Comparison of ENCODE assay signal across 19 cellular contexts in the genomic region with DNA sequence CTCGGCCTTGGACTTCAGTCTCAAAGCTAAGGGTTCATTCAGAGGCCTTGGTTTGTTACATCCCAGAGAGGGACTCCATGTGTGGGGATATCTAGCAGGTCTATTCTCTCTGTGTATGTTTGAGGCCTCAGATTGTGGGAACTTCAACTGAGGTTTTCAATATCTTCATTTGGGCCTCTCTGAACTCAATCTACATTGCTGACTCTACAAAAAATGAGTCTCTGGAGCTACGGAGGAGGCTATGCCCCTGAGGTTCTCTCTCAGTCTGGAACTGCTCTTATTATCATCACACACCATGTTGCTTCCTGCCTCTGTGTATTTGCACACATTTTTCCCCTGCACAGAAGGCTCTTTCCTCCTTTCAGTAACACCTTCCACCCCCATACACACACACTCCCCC. TPM values are rescaled to one million over a fixed set of nuclear protein-coding genes. Genes with fewer than 3 reads are reported as not detected.
DNase-seq lines count a peak whose midpoint lies in the region; ATAC-seq and TF ChIP-seq lines count a peak whose summit lies in the region.
"Had no signal": no experiment of that assay in that cellular context is flagged by ENCODE, and none has a peak within 500 bp of the region (broad histone marks: within the 10 kb centered on the region; RNA-seq: fewer than 3 reads in every experiment).

No MANE protein-coding gene starts in this region.

- no peaks in the 10 kb centered on the region for H3K4me1 ChIP-seq in cardiac muscle cell (ENCODE audit: low read depth)
- peaks cover 5% of the 10 kb centered on the region for H3K4me1 ChIP-seq in left ventricle myocardium inferior
- peaks cover 66% of the 10 kb centered on the region for H3K4me1 ChIP-seq in KMS-11 (ENCODE audit: low read depth, poor library complexity, severe bottlenecking)

- H2AFZ ChIP-seq in KMS-11 (ENCODE audit: low read depth) = peak overlapping the region; percentile 45; the same call in 1 of the 2 replicates
- H2AFZ ChIP-seq: GM23248 had no signal

- H3K9me3 ChIP-seq in cardiac muscle cell (ENCODE audit: low read depth) (no peaks in the 10 kb centered on the region), left ventricle myocardium inferior (replicated peaks) (no peaks in the 10 kb centered on the region)

- H3K4me3 Mint-ChIP-seq in mesothelial cell of epicardium (no peak overlapping the region), neural crest cell (no peak overlapping the region)
- no peak overlapping the region for H3K4me3 Mint-ChIP-seq in activated CD8-positive, alpha-beta T cell treated with anti-CD3 and anti-CD28 coated beads for 36 hours
- H3K4me3 Mint-ChIP-seq: CD4-positive, alpha-beta memory T cell had no signal

- H3K36me3 Mint-ChIP-seq in mesothelial cell of epicardium (no peaks in the 10 kb centered on the region), neural crest cell (ENCODE audit: low read depth) (no peaks in the 10 kb centered on the region)
- H3K36me3 Mint-ChIP-seq in activated CD8-positive, alpha-beta T cell treated with anti-CD3 and anti-CD28 coated beads for 36 hours (ENCODE audit: low read depth) = no peaks in the 10 kb centered on the region

- peak overlapping the region; percentile 4; the same call in 1 of the 2 replicates for H3K9ac ChIP-seq in KMS-11
- H3K9ac ChIP-seq: GM23248 had no signal

- CTCF ChIA-PET in activated CD8-positive, alpha-beta T cell treated with anti-CD3 and anti-CD28 coated beads for 36 hours (lab: Charles Lee) = no interaction called here

- POLR2A ChIA-PET in activated CD8-positive, alpha-beta T cell treated with anti-CD3 and anti-CD28 coated beads for 36 hours (lab: Charles Lee) = no interaction called here

- H3K36me3 ChIP-seq in cardiac muscle cell = no peaks in the 10 kb centered on the region
- H3K36me3 ChIP-seq in left ventricle myocardium inferior = no peaks in the 10 kb centered on the region
- H3K36me3 ChIP-seq in KMS-11 (ENCODE audit: insufficient read depth) = no peaks in the 10 kb centered on the region

- H3K9me3 Mint-ChIP-seq in mesothelial cell of epicardium = peaks cover 5% of the 10 kb centered on the region
- no peaks in the 10 kb centered on the region for H3K9me3 Mint-ChIP-seq in neural crest cell
- no peaks in the 10 kb centered on the region for H3K9me3 Mint-ChIP-seq in activated CD8-positive, alpha-beta T cell treated with anti-CD3 and anti-CD28 coated beads for 36 hours
- H3K9me3 Mint-ChIP-seq: CD4-positive, alpha-beta memory T cell had no signal

- DNase-seq in cardiac muscle cell (ENCODE audit: low read depth in 1 of 2, low spot score in 1 of 2) (no peak), left ventricle myocardium inferior (no peak), mesothelial cell of epicardium (ENCODE audit: low spot score in 2 of 2, unreplicated experiment in 2 of 2) (no peak), neural crest cell (ENCODE audit: low read depth, low spot score) (no peak), ACHN (no peak), OCI-M1 (lab: John Stamatoyannopoulos, UW) (no peak)
- no peak for DNase-seq in activated CD8-positive, alpha-beta T cell treated with anti-CD3 and anti-CD28 coated beads for 36 hours
- DNase-seq: C1 segment of cervical spinal cord; Calu3; CD4-positive, alpha-beta memory T cell; COR-L47; DMS53; DMS79 treated with DMSO at 0.1 percent for 48 hours; GF-D8; GM23248; H7; HCEC 1CT had no signal

- in situ Hi-C loops in ACHN (cut with HindIII; ENCODE audit: low pct_ligation_motif_present, low pct_unique_long_range_greater_than_20kb, low sequenced_read_pairs) = no loop called here

- H3K27ac Mint-ChIP-seq in mesothelial cell of epicardium (peak overlapping the region; percentile 87), neural crest cell (ENCODE audit: unreplicated experiment) (peak overlapping the region; percentile 57)
- H3K27ac Mint-ChIP-seq in activated CD8-positive, alpha-beta T cell treated with anti-CD3 and anti-CD28 coated beads for 36 hours = no peak overlapping the region
- H3K27ac Mint-ChIP-seq: CD4-positive, alpha-beta memory T cell had no signal

- H3K4me1 Mint-ChIP-seq in mesothelial cell of epicardium (peaks cover 7% of the 10 kb centered on the region), neural crest cell (peaks cover 5% of the 10 kb centered on the region)
- H3K4me1 Mint-ChIP-seq in activated CD8-positive, alpha-beta T cell treated with anti-CD3 and anti-CD28 coated beads for 36 hours (ENCODE audit: low read depth) = no peaks in the 10 kb centered on the region

- no peak for ATAC-seq in activated CD8-positive, alpha-beta T cell treated with anti-CD3 and anti-CD28 coated beads for 36 hours

- no peaks in the 10 kb centered on the region for H4K20me1 ChIP-seq in KMS-11 (ENCODE audit: insufficient read depth)

- H3K4me3 ChIP-seq in cardiac muscle cell = no peak overlapping the region
- no peak overlapping the region for H3K4me3 ChIP-seq in left ventricle myocardium inferior
- no peak overlapping the region for H3K4me3 ChIP-seq in KMS-11 (IDR thresholded peaks at IDR 0.05; ENCODE audit: insufficient read depth, low read depth, low read length)
- H3K4me3 ChIP-seq: GM23248 had no signal

- no peaks in the 10 kb centered on the region for H3K27me3 Mint-ChIP-seq in mesothelial cell of epicardium (ENCODE audit: low read depth)
- H3K27me3 Mint-ChIP-seq in neural crest cell (ENCODE audit: low read depth) = no peaks in the 10 kb centered on the region
- no peaks in the 10 kb centered on the region for H3K27me3 Mint-ChIP-seq in activated CD8-positive, alpha-beta T cell treated with anti-CD3 and anti-CD28 coated beads for 36 hours
- H3K27me3 Mint-ChIP-seq: CD4-positive, alpha-beta memory T cell had no signal

- H3K79me2 ChIP-seq in KMS-11 (ENCODE audit: insufficient read depth, low read depth) = peaks cover 6% of the 10 kb centered on the region; the same call in 1 of the 2 replicates

- TF ChIP-seq CTCF in cardiac muscle cell (IDR thresholded peaks at IDR 0.05; ENCODE audit: low read depth, low read length) (no peak), left ventricle myocardium inferior (IDR thresholded peaks at IDR 0.05; ENCODE audit: borderline replicate concordance) (no peak), KMS-11 (conservative IDR thresholded peaks at IDR 0.05; ENCODE audit: low read depth, low read length) (no peak), mesothelial cell of epicardium (IDR thresholded peaks at IDR 0.05; ENCODE audit: unreplicated experiment) (no peak), neural crest cell (conservative IDR thresholded peaks at IDR 0.05) (no peak)
- no peak for TF ChIP-seq CTCF in activated CD8-positive, alpha-beta T cell treated with anti-CD3 and anti-CD28 coated beads for 36 hours (IDR thresholded peaks at IDR 0.05)

- peak overlapping the region; percentile 58 for H3K4me2 ChIP-seq in KMS-11

- no peaks in the 10 kb centered on the region for H3K27me3 ChIP-seq in cardiac muscle cell
- no peaks in the 10 kb centered on the region for H3K27me3 ChIP-seq in left ventricle myocardium inferior (ENCODE audit: low read depth)
- H3K27me3 ChIP-seq in KMS-11 (ENCODE audit: insufficient read depth, low read depth) = no peaks in the 10 kb centered on the region

- intact Hi-C loops in left ventricle myocardium inferior (cut with micrococcal nuclease) = no loop called here
- intact Hi-C loops in activated CD8-positive, alpha-beta T cell treated with anti-CD3 and anti-CD28 coated beads for 36 hours (cut with micrococcal nuclease) = no loop called here

- H3K27ac ChIP-seq in cardiac muscle cell = peak overlapping the region; percentile 48
- H3K27ac ChIP-seq in left ventricle myocardium inferior (replicated peaks) = no peak overlapping the region
- H3K27ac ChIP-seq in KMS-11 = peak overlapping the region; percentile 60
- H3K27ac ChIP-seq: 22Rv1, GM23248 had no signal

RNA-seq across cellular contexts. Expression of gene TSR2, which starts 5.1 kb away (rescaled TPM):
- total RNA-seq in cardiac muscle cell (30.0 and 33.6 TPM in 2 replicates), left ventricle myocardium inferior (40.6 TPM), mesothelial cell of epicardium (25.1 to 28.4 TPM (median 26.5 TPM) in 3 replicates), neural crest cell (39.3 and 40.2 TPM in 2 replicates)
- 68.9 and 91.5 TPM in 2 replicates for polyA plus RNA-seq in cardiac muscle cell
- 10 to 100 TPM; 31.2 to 32.5 TPM for total RNA-seq in activated CD8-positive, alpha-beta T cell treated with anti-CD3 and anti-CD28 coated beads for 36 hours
